1 cellular context compared by ENCODE assay signal in the genomic region with DNA sequence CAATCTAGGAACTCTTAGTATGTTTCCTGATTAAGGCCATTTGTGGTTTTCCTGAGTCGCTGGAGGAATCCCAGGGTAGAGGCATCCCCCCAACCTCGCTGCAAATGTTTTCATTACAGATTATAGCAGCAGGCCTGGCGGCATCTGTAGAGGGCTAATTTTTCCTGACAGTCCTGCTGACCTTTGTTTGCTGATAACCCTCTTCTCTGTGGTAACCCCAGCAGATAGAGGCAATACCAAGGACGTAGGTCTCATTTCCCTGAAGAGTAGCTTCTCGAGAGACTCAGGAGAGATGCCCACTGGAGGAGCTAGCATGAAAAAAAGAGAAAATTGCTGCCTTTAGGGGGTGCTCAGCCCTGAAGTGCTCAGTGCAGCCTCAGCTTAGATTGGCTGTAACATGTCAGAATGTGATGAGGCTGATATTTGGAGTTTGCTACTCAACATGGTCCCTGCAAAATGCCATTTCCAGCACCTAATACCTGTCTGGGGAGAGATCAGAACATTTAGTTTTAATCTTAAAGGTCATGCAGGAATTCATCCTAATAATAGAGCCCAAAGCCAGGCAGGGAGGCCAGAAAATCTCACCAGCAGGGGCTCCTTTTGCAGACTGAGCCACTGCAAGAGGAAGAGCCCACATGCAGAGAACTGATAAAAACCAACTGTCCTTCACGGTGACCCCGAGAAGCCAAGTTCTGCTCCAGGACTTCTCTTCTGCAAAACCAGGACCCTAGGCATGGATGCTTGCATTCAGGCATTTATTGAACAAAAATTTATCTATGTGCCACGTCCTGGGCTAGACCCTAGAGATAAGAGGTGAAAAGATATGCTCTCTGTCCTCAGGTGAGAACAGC.
TF ChIP-seq lines count a peak whose summit lies in the region.

No MANE protein-coding gene starts in this region.

TF ChIP-seq in K562, 482 proteins besides CTCF, POLR2A, EP300 and RAD21 (continued from another document and continues in another):
- TF ChIP-seq CBX3 (IDR thresholded peaks at IDR 0.05; ENCODE audit: borderline replicate concordance in 1 of 2, low read length in 2 of 2) (no peak), MEF2D (tag; conservative IDR thresholded peaks at IDR 0.05; ENCODE audit: low read depth) (0 out of 2 replicates have a peak, but pooled peaks have one; percentile 43), ZBTB17 (CRISPR knock-in tag; IDR thresholded peaks at IDR 0.05) (no peak), HSF4 (CRISPR knock-in tag; IDR thresholded peaks at IDR 0.05; ENCODE audit: borderline replicate concordance) (no peak), PTTG1 (tag; IDR thresholded peaks at IDR 0.05; ENCODE audit: low read depth) (no peak), SETDB1 (IDR thresholded peaks at IDR 0.05; ENCODE audit: low read length) (no peak), ZFP30 (CRISPR knock-in tag; IDR thresholded peaks at IDR 0.05; ENCODE audit: borderline replicate concordance) (no peak), CBX1 (IDR thresholded peaks at IDR 0.05; ENCODE audit: low read depth) (no peak), JUNB (CRISPR knock-in tag; conservative IDR thresholded peaks at IDR 0.05) (no peak), RHOXF2B (CRISPR knock-in tag; conservative IDR thresholded peaks at IDR 0.05) (no peak), KHSRP (IDR thresholded peaks at IDR 0.05) (no peak), ZNF717 (CRISPR knock-in tag; IDR thresholded peaks at IDR 0.05) (no peak), ZNF75A (CRISPR knock-in tag; IDR thresholded peaks at IDR 0.05) (no peak), KLF10 (CRISPR knock-in tag; IDR thresholded peaks at IDR 0.05) (no peak), GABPB1 (CRISPR knock-in tag; IDR thresholded peaks at IDR 0.05) (no peak), TEAD1 (CRISPR knock-in tag; IDR thresholded peaks at IDR 0.05) (peak; percentile 35 to 64; a peak in 1 of 4 replicates), PTRF (tag; IDR thresholded peaks at IDR 0.05) (no peak; the same call in 1 of the 2 replicates), KLF1 (tag; IDR thresholded peaks at IDR 0.05) (0 out of 2 replicates have a peak, but pooled peaks have one; percentile 17), ARNT (IDR thresholded peaks at IDR 0.05) (peak in 1 of 2 experiments; percentile 71; a peak in 1 of 4 replicates), MTA1 (IDR thresholded peaks at IDR 0.05; ENCODE audit: borderline replicate concordance) (0 out of 2 replicates have a peak, but pooled peaks have one; percentile 29), MEF2A (IDR thresholded peaks at IDR 0.05; ENCODE audit: control insufficient read depth, low read depth, low read length) (peak; percentile 48; the same call in 1 of the 2 replicates), KAT8 (IDR thresholded peaks at IDR 0.05; ENCODE audit: low read depth) (no peak), EHMT2 (IDR thresholded peaks at IDR 0.05) (no peak), ZNF436 (CRISPR knock-in tag; IDR thresholded peaks at IDR 0.05) (no peak), ZFPM2 (CRISPR knock-in tag; IDR thresholded peaks at IDR 0.05) (no peak), ZBTB7A (IDR thresholded peaks at IDR 0.05; ENCODE audit: borderline replicate concordance, control insufficient read depth, low read depth, low read length) (peak; percentile 75; the same call in 1 of the 2 replicates), ZNF695 (CRISPR knock-in tag; IDR thresholded peaks at IDR 0.05) (no peak), MED1 (CRISPR knock-in tag; IDR thresholded peaks at IDR 0.05; ENCODE audit: borderline replicate concordance) (no peak), DMBX1 (CRISPR knock-in tag; IDR thresholded peaks at IDR 0.05; ENCODE audit: borderline replicate concordance) (no peak), KAT2B (IDR thresholded peaks at IDR 0.05; ENCODE audit: low read depth, low read length) (no peak), BMI1 (IDR thresholded peaks at IDR 0.05; ENCODE audit: low read length) (no peak)
- TF ChIP-seq, protein P1, sequence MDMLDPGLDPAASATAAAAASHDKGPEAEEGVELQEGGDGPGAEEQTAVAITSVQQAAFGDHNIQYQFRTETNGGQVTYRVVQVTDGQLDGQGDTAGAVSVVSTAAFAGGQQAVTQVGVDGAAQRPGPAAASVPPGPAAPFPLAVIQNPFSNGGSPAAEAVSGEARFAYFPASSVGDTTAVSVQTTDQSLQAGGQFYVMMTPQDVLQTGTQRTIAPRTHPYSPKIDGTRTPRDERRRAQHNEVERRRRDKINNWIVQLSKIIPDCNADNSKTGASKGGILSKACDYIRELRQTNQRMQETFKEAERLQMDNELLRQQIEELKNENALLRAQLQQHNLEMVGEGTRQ (CRISPR knock-in tag; IDR thresholded peaks at IDR 0.05), result no peak
- TF ChIP-seq, protein P2, sequence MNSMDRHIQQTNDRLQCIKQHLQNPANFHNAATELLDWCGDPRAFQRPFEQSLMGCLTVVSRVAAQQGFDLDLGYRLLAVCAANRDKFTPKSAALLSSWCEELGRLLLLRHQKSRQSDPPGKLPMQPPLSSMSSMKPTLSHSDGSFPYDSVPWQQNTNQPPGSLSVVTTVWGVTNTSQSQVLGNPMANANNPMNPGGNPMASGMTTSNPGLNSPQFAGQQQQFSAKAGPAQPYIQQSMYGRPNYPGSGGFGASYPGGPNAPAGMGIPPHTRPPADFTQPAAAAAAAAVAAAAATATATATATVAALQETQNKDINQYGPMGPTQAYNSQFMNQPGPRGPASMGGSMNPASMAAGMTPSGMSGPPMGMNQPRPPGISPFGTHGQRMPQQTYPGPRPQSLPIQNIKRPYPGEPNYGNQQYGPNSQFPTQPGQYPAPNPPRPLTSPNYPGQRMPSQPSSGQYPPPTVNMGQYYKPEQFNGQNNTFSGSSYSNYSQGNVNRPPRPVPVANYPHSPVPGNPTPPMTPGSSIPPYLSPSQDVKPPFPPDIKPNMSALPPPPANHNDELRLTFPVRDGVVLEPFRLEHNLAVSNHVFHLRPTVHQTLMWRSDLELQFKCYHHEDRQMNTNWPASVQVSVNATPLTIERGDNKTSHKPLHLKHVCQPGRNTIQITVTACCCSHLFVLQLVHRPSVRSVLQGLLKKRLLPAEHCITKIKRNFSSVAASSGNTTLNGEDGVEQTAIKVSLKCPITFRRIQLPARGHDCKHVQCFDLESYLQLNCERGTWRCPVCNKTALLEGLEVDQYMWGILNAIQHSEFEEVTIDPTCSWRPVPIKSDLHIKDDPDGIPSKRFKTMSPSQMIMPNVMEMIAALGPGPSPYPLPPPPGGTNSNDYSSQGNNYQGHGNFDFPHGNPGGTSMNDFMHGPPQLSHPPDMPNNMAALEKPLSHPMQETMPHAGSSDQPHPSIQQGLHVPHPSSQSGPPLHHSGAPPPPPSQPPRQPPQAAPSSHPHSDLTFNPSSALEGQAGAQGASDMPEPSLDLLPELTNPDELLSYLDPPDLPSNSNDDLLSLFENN (IDR thresholded peaks at IDR 0.05; ENCODE audit: low read depth in 2 of 2, low read length in 2 of 2), result peak in 1 of 2 experiments; percentile 46; a peak in 1 of 4 replicates
- TF ChIP-seq, protein P3, sequence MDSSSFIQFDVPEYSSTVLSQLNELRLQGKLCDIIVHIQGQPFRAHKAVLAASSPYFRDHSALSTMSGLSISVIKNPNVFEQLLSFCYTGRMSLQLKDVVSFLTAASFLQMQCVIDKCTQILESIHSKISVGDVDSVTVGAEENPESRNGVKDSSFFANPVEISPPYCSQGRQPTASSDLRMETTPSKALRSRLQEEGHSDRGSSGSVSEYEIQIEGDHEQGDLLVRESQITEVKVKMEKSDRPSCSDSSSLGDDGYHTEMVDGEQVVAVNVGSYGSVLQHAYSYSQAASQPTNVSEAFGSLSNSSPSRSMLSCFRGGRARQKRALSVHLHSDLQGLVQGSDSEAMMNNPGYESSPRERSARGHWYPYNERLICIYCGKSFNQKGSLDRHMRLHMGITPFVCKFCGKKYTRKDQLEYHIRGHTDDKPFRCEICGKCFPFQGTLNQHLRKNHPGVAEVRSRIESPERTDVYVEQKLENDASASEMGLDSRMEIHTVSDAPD (CRISPR knock-in tag; IDR thresholded peaks at IDR 0.05), result no peak
- TF ChIP-seq, protein P4, sequence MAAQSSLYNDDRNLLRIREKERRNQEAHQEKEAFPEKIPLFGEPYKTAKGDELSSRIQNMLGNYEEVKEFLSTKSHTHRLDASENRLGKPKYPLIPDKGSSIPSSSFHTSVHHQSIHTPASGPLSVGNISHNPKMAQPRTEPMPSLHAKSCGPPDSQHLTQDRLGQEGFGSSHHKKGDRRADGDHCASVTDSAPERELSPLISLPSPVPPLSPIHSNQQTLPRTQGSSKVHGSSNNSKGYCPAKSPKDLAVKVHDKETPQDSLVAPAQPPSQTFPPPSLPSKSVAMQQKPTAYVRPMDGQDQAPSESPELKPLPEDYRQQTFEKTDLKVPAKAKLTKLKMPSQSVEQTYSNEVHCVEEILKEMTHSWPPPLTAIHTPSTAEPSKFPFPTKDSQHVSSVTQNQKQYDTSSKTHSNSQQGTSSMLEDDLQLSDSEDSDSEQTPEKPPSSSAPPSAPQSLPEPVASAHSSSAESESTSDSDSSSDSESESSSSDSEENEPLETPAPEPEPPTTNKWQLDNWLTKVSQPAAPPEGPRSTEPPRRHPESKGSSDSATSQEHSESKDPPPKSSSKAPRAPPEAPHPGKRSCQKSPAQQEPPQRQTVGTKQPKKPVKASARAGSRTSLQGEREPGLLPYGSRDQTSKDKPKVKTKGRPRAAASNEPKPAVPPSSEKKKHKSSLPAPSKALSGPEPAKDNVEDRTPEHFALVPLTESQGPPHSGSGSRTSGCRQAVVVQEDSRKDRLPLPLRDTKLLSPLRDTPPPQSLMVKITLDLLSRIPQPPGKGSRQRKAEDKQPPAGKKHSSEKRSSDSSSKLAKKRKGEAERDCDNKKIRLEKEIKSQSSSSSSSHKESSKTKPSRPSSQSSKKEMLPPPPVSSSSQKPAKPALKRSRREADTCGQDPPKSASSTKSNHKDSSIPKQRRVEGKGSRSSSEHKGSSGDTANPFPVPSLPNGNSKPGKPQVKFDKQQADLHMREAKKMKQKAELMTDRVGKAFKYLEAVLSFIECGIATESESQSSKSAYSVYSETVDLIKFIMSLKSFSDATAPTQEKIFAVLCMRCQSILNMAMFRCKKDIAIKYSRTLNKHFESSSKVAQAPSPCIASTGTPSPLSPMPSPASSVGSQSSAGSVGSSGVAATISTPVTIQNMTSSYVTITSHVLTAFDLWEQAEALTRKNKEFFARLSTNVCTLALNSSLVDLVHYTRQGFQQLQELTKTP (IDR thresholded peaks at IDR 0.05; ENCODE audit: low read depth in 1 of 2, partially characterized antibody in 2 of 2), result no peak
- TF ChIP-seq, protein P5, sequence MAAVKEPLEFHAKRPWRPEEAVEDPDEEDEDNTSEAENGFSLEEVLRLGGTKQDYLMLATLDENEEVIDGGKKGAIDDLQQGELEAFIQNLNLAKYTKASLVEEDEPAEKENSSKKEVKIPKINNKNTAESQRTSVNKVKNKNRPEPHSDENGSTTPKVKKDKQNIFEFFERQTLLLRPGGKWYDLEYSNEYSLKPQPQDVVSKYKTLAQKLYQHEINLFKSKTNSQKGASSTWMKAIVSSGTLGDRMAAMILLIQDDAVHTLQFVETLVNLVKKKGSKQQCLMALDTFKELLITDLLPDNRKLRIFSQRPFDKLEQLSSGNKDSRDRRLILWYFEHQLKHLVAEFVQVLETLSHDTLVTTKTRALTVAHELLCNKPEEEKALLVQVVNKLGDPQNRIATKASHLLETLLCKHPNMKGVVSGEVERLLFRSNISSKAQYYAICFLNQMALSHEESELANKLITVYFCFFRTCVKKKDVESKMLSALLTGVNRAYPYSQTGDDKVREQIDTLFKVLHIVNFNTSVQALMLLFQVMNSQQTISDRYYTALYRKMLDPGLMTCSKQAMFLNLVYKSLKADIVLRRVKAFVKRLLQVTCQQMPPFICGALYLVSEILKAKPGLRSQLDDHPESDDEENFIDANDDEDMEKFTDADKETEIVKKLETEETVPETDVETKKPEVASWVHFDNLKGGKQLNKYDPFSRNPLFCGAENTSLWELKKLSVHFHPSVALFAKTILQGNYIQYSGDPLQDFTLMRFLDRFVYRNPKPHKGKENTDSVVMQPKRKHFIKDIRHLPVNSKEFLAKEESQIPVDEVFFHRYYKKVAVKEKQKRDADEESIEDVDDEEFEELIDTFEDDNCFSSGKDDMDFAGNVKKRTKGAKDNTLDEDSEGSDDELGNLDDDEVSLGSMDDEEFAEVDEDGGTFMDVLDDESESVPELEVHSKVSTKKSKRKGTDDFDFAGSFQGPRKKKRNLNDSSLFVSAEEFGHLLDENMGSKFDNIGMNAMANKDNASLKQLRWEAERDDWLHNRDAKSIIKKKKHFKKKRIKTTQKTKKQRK (IDR thresholded peaks at IDR 0.05; ENCODE audit: borderline replicate concordance, low read depth, low read length), result no peak
- TF ChIP-seq, protein P6, sequence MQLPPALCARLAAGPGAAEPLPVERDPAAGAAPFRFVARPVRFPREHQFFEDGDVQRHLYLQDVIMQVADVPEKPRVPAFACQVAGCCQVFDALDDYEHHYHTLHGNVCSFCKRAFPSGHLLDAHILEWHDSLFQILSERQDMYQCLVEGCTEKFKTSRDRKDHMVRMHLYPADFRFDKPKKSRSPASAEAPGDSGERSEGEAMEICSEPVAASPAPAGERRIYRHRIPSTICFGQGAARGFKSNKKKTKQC (CRISPR knock-in tag; IDR thresholded peaks at IDR 0.05), result no peak
- TF ChIP-seq, protein P7, sequence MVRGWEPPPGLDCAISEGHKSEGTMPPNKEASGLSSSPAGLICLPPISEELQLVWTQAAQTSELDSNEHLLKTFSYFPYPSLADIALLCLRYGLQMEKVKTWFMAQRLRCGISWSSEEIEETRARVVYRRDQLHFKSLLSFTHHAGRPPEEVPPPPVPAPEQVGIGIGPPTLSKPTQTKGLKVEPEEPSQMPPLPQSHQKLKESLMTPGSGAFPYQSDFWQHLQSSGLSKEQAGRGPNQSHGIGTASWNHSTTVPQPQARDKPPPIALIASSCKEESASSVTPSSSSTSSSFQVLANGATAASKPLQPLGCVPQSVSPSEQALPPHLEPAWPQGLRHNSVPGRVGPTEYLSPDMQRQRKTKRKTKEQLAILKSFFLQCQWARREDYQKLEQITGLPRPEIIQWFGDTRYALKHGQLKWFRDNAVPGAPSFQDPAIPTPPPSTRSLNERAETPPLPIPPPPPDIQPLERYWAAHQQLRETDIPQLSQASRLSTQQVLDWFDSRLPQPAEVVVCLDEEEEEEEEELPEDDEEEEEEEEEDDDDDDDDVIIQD (CRISPR knock-in tag; IDR thresholded peaks at IDR 0.05), result no peak
- TF ChIP-seq, protein P8, sequence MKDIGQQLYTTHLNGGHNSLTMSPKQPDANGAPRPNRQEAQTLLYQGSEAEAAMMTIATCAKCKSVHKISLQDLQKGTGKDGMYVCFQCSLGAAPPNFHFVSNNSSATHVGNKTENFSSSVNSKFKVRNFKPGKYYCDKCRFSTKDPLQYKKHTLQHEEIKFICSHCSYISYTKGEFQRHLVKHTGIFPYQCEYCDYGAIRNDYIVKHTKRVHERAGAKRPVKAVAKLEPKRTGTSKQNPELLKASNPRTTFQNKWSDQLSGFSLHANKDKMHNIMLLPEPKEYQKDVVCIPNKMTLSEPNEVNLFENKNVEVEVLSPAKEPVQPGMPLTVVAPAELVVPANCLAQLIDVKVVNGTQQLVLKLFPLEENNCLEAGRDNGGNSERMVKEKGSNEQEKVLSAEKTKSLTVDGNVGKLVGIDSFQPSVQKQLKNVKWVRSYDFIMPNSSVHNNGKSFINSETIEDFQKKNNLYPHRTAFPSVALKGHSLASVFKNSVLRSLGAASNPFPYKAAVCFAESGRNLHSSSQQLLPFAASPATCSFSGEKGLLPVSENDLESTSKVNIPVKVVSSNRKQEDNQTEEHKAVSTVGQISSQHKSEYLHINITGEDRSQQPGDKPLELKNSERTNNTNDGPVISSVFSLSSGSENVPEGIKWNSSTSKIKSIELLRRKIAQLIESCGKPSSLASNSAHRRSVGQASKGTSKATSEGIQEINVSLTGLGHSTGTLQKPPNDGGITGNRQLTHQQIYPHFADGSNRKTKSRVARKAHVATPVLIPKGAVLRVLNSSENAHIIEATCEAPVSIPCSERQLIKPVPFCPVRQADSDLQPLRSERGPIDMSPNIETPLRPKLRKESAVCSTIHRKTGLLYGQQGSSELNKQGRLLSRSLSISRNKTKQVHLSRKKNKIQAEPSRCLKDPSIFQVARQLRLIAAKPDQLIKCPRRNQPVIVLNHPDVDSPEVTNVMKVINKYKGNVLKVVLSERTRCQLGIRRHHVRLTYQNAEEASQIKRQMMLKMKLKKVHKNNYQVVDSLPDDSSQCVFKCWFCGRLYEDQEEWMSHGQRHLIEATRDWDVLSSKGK (CRISPR knock-in tag; IDR thresholded peaks at IDR 0.05), result no peak
